Comparison of ENCODE assay signal across 19 cellular contexts in the genomic region with DNA sequence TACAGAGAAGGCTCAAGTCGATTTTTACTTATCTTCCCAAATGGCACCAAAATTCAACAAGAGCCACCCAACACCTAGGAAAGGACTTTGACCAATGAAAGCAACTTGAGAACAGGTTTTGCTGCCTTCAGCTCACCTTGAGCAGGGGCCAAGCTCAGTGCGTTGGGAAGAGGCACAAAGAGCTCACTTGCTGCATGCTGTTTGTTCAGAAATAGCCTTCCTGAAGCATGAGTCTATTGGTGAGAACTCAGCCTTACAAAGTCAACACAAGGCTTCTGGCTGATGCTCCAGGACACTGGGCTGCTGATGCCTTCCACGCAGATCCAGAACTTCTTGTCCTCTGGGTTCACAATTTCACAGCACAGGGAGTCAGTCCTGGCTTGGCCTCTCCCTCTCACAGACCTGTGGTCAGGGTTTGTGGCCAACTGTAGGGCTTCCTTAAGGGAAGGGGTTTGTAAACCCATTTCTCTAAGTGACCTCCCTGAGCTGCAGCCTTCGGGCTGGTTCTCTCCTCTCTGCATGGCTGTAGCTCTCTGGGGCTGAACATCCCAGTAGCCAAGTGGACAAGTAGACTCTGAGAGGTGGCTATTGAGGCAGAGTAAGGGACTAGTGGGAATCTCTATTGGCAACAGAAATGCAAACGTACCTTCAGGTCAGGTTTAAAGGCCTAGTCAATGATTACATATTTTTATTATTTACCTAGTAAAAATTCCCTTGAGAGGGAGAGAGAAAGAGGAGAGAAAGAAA.
DNase-seq lines count a peak whose midpoint lies in the region; ATAC-seq and TF ChIP-seq lines count a peak whose summit lies in the region.
"Had no signal": no experiment of that assay in that cellular context is flagged by ENCODE, and none has a peak within 500 bp of the region (broad histone marks: within the 10 kb centered on the region; RNA-seq: fewer than 3 reads in every experiment).

No MANE protein-coding gene starts in this region.

- peaks cover 0 to 3% (median 0%) of the 10 kb centered on the region in 8 donors for H3K9me3 Mint-ChIP-seq in CD4-positive, alpha-beta memory T cell
- H3K9me3 Mint-ChIP-seq: activated CD4-positive, alpha-beta memory T cell treated with anti-CD3 and anti-CD28 coated beads for 36 hours; activated naive CD8-positive, alpha-beta T cell treated with anti-CD3 and anti-CD28 coated beads for 36 hours; central memory CD8-positive, alpha-beta T cell had no signal

- no peak overlapping the region for H2AFZ ChIP-seq in SK-N-SH (ENCODE audit: low read depth)

- H3K27me3 ChIP-seq in colonic mucosa (no peaks in the 10 kb centered on the region), thyroid gland (no peaks in the 10 kb centered on the region), SK-N-SH (ENCODE audit: insufficient read depth) (peaks cover 66% of the 10 kb centered on the region; the same call in 1 of the 2 replicates)
- H3K27me3 ChIP-seq in CD4-positive, alpha-beta memory T cell (ENCODE audit: insufficient read depth, low read length) = no peaks in the 10 kb centered on the region
- H3K27me3 ChIP-seq: ascending aorta had no signal

- no peaks in the 10 kb centered on the region for H3K36me3 Mint-ChIP-seq in CD4-positive, alpha-beta memory T cell
- H3K36me3 Mint-ChIP-seq: activated CD4-positive, alpha-beta memory T cell treated with anti-CD3 and anti-CD28 coated beads for 36 hours; activated naive CD8-positive, alpha-beta T cell treated with anti-CD3 and anti-CD28 coated beads for 36 hours; CD14-positive monocyte; naive B cell; stimulated activated naive B cell treated with anti-CD40 and anti-IgM and Interleukin-4, amounts not matched to agents 10 μg/mL and 1 μg/mL and 100 μg/mL, for 72 hours had no signal

- no peaks in the 10 kb centered on the region for H3F3A ChIP-seq in SK-N-SH (replicated peaks; ENCODE audit: insufficient read depth)

- H3K4me3 Mint-ChIP-seq in CD4-positive, alpha-beta memory T cell = no peak overlapping the region
- H3K4me3 Mint-ChIP-seq: activated CD4-positive, alpha-beta memory T cell treated with anti-CD3 and anti-CD28 coated beads for 36 hours; activated naive CD8-positive, alpha-beta T cell treated with anti-CD3 and anti-CD28 coated beads for 36 hours; CD14-positive monocyte; central memory CD8-positive, alpha-beta T cell; naive B cell; stimulated activated naive B cell treated with anti-CD40 and anti-IgM and Interleukin-4, amounts not matched to agents 10 μg/mL and 1 μg/mL and 100 μg/mL, for 72 hours had no signal

- no peak for TF ChIP-seq RAD21 in SK-N-SH (IDR thresholded peaks at IDR 0.05; ENCODE audit: low read length)

- H3K9ac ChIP-seq in colonic mucosa (ENCODE audit: low read depth in 2 of 2, low read length in 2 of 2) (peak overlapping the region; percentile 16 to 77), SK-N-SH (no peak overlapping the region)

- TF ChIP-seq CTCF in colonic mucosa (IDR thresholded peaks at IDR 0.05) (no peak), thyroid gland (IDR thresholded peaks at IDR 0.05) (no peak), SK-N-SH (IDR thresholded peaks at IDR 0.05) (no peak)

- TF ChIP-seq POLR2A in thyroid gland (IDR thresholded peaks at IDR 0.05) = no peak

- no peaks in the 10 kb centered on the region for H3K36me3 ChIP-seq in colonic mucosa
- H3K36me3 ChIP-seq in thyroid gland = no peaks in the 10 kb centered on the region
- no peaks in the 10 kb centered on the region for H3K36me3 ChIP-seq in SK-N-SH (replicated peaks in 1 of 2; ENCODE audit: control insufficient read depth in 1 of 2, insufficient read depth in 2 of 2, low read length in 1 of 2)
- no peaks in the 10 kb centered on the region for H3K36me3 ChIP-seq in CD4-positive, alpha-beta memory T cell (ENCODE audit: insufficient read depth, low read length)
- H3K36me3 ChIP-seq: ascending aorta had no signal

- H3K4me3 ChIP-seq in colonic mucosa (no peak overlapping the region), thyroid gland (replicated peaks in 1 of 3) (no peak overlapping the region), SK-N-SH (ENCODE audit: low read depth in 2 of 2, low read length in 1 of 2) (no peak overlapping the region)
- H3K4me3 ChIP-seq in CD4-positive, alpha-beta memory T cell (ENCODE audit: low read length in 2 of 2) = no peak overlapping the region
- H3K4me3 ChIP-seq: ascending aorta had no signal

- 51 to 58% methylated on average over 4 to 5 of the region's 5 CpGs for WGBS in thyroid gland, 2 donors
- 4% methylated on average over 5 of the region's 5 CpGs for WGBS in SK-N-SH (ENCODE audit: low lambda C conversion rate)

- no peak overlapping the region for H3K27ac Mint-ChIP-seq in CD4-positive, alpha-beta memory T cell
- H3K27ac Mint-ChIP-seq: activated CD4-positive, alpha-beta memory T cell treated with anti-CD3 and anti-CD28 coated beads for 36 hours; activated naive CD8-positive, alpha-beta T cell treated with anti-CD3 and anti-CD28 coated beads for 36 hours; stimulated activated naive B cell treated with anti-CD40 and anti-IgM and Interleukin-4, amounts not matched to agents 10 μg/mL and 1 μg/mL and 100 μg/mL, for 72 hours had no signal

- H3K27ac ChIP-seq in colonic mucosa (peak overlapping the region; percentile 93), thyroid gland (no peak overlapping the region), SK-N-SH (ENCODE audit: low read depth in 2 of 2, low read length in 1 of 2) (no peak overlapping the region)
- no peak overlapping the region for H3K27ac ChIP-seq in CD4-positive, alpha-beta memory T cell (ENCODE audit: low read depth, low read length)
- H3K27ac ChIP-seq: ascending aorta had no signal

- H3K4me2 ChIP-seq in SK-N-SH = no peak overlapping the region

- no peak for ATAC-seq in left ventricle myocardium superior
- ATAC-seq: stimulated activated naive B cell treated with anti-CD40 and anti-IgM and Interleukin-4, amounts not matched to agents 10 μg/mL and 1 μg/mL and 100 μg/mL, for 72 hours had no signal

- POLR2A ChIA-PET in SK-N-SH (lab: Yijun Ruan, JAX) = no interaction called here
- POLR2A ChIA-PET in CD4-positive, alpha-beta memory T cell (lab: Charles Lee; ENCODE audit: partially characterized antibody) = no interaction called here

- no peaks in the 10 kb centered on the region for H3K9me2 ChIP-seq in SK-N-SH

- H3K79me2 ChIP-seq in SK-N-SH (ENCODE audit: insufficient read depth) = no peaks in the 10 kb centered on the region

- H3K9me3 ChIP-seq in colonic mucosa (no peaks in the 10 kb centered on the region), thyroid gland (no peaks in the 10 kb centered on the region), SK-N-SH (no peaks in the 10 kb centered on the region)
- H3K9me3 ChIP-seq in CD4-positive, alpha-beta memory T cell (ENCODE audit: control insufficient read depth in 1 of 2, low read length in 2 of 2) = no peaks in the 10 kb centered on the region
- H3K9me3 ChIP-seq: ascending aorta had no signal

- intact Hi-C loops in colonic mucosa (cut with DNase I) = loop anchor here (5.0 kb wide), 1 partner anchor 123 kb away; a partner anchor contains a TSS
- intact Hi-C loops in thyroid gland (cut with DNase I) = no loop called here
- intact Hi-C loops in left ventricle myocardium superior (cut with micrococcal nuclease) = no loop called here
- intact Hi-C loops in CD4-positive, alpha-beta memory T cell (cut with micrococcal nuclease) = no loop called here

- H3K4me1 ChIP-seq in colonic mucosa (peaks cover 9% of the 10 kb centered on the region), thyroid gland (peaks cover 8 to 12% of the 10 kb centered on the region in 2 donors), SK-N-SH (ENCODE audit: control insufficient read depth in 1 of 2, insufficient read depth in 2 of 2, low read depth in 1 of 2, low read length in 1 of 2) (no peaks in the 10 kb centered on the region)
- H3K4me1 ChIP-seq in CD4-positive, alpha-beta memory T cell (ENCODE audit: insufficient read depth, low read length) = no peaks in the 10 kb centered on the region
- H3K4me1 ChIP-seq: ascending aorta had no signal

- no peaks in the 10 kb centered on the region for H4K20me1 ChIP-seq in SK-N-SH (ENCODE audit: insufficient read depth)

- no peak for TF ChIP-seq EP300 in SK-N-SH (IDR thresholded peaks at IDR 0.05; ENCODE audit: borderline replicate concordance in 1 of 2, low read depth in 1 of 2, low read length in 1 of 2)

- CTCF ChIA-PET in SK-N-SH (lab: Yijun Ruan, JAX) = no interaction called here
- CTCF ChIA-PET in CD4-positive, alpha-beta memory T cell (lab: Charles Lee; ENCODE audit: partially characterized antibody) = no interaction called here

- no peaks in the 10 kb centered on the region for H3K4me1 Mint-ChIP-seq in CD4-positive, alpha-beta memory T cell
- H3K4me1 Mint-ChIP-seq: activated naive CD8-positive, alpha-beta T cell treated with anti-CD3 and anti-CD28 coated beads for 36 hours; CD14-positive monocyte; central memory CD8-positive, alpha-beta T cell; naive B cell; stimulated activated naive B cell treated with anti-CD40 and anti-IgM and Interleukin-4, amounts not matched to agents 10 μg/mL and 1 μg/mL and 100 μg/mL, for 72 hours had no signal

- peaks cover 0 to 2% of the 10 kb centered on the region in 2 donors for H3K27me3 Mint-ChIP-seq in CD4-positive, alpha-beta memory T cell
- H3K27me3 Mint-ChIP-seq: activated CD4-positive, alpha-beta memory T cell treated with anti-CD3 and anti-CD28 coated beads for 36 hours; activated naive CD8-positive, alpha-beta T cell treated with anti-CD3 and anti-CD28 coated beads for 36 hours; stimulated activated naive B cell treated with anti-CD40 and anti-IgM and Interleukin-4, amounts not matched to agents 10 μg/mL and 1 μg/mL and 100 μg/mL, for 72 hours had no signal

- DNase-seq in HT-29 (ENCODE audit: low spot score) = peak; percentile 82
- peak; percentile 84 for DNase-seq in colonic mucosa
- peak; percentile 53 for DNase-seq in mesenteric fat pad (ENCODE audit: low spot score)
- peak; percentile 81 to 82 for DNase-seq in thyroid gland
- no peak for DNase-seq in left ventricle myocardium superior
- no peak for DNase-seq in SK-N-SH
- DNase-seq in CD4-positive, alpha-beta memory T cell = no peak
- DNase-seq: activated CD4-positive, alpha-beta memory T cell treated with anti-CD3 and anti-CD28 coated beads for 36 hours; activated effector memory CD4-positive, alpha-beta T cell treated with Interleukin-2 at 50 U/mL for 16 hours; activated naive CD8-positive, alpha-beta T cell treated with anti-CD3 and anti-CD28 coated beads for 36 hours; H7; naive B cell; NCI-H446 treated with DMSO at 0.1 percent for 48 hours; stimulated activated CD4-positive, alpha-beta T cell treated with anti-CD3 and anti-CD28 coated beads, Interleukin-4, amount 100 ng/mL, for 24 hours; stimulated activated naive B cell treated with anti-CD40 and anti-IgM and Interleukin-4, amounts not matched to agents 10 μg/mL and 1 μg/mL and 100 μg/mL, for 72 hours; SW 1271 had no signal

TF ChIP-seq in SK-N-SH, 30 proteins besides CTCF, POLR2A, EP300 and RAD21 (continues in another document):
- TF ChIP-seq SIN3A (IDR thresholded peaks at IDR 0.05; ENCODE audit: borderline replicate concordance, low read depth, low read length) (no peak), TEAD4 (IDR thresholded peaks at IDR 0.05; ENCODE audit: borderline replicate concordance, insufficient read depth) (no peak)

Comparison
In these comparisons a context has a peak if more than half of its experiments do, and no peak if none do; other contexts are left out.
1. DNase-seq: peak in HT-29 (single experiment), colonic mucosa (single experiment), mesenteric fat pad (single experiment) and thyroid gland (2 of 2); none in left ventricle myocardium superior (single experiment), SK-N-SH (single experiment) and CD4-positive, alpha-beta memory T cell (0 of 5).